Comparison of ENCODE assay signal across 8 cellular contexts in the genomic region with DNA sequence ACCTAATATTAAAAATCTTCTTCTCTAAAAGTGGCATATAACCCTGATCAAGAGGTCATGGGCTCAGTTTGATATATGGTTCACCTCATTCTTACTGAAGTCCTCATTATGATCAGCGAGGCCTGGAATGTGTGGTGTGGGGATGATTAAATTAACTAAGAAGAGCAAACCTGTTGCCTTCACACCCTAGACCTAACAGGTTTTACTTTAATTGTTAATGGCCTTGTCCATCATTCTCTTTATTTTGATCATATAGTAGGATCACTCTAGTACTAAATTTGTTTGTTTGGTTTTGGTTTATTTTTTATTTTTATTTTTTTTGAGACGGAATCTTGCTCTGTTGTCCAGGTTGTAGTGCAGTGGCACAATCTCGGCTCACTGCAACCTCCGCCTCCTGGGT.
"Had no signal": no experiment of that assay in that cellular context is flagged by ENCODE, and none has a peak within 500 bp of the region (broad histone marks: within the 10 kb centered on the region; RNA-seq: fewer than 3 reads in every experiment).

No MANE protein-coding gene starts in this region.

- DNase-seq: GM23248, GOT3, H7, H9, HCEC 1CT, HFFc6 had no signal

- H3K9me3 Mint-ChIP-seq: GM23338, H9, HFFc6 had no signal

- H3K4me3 ChIP-seq: GM23248, GM23338, HAP-1 had no signal

- H3K27ac ChIP-seq: GM23248 had no signal

- H3K4me3 Mint-ChIP-seq: GM23338, H9, HFFc6 had no signal

- H3K27ac Mint-ChIP-seq: HFFc6 had no signal

- H3K9me3 ChIP-seq: HAP-1 had no signal
